In genomic region chr12:48817957-48818830, GRCh38 we compare ENCODE assay signal across 8 cellular contexts. TPM values are rescaled to one million over a fixed set of nuclear protein-coding genes. Genes with fewer than 3 reads are reported as not detected.
DNase-seq lines count a peak whose midpoint lies in the region; ATAC-seq lines count a peak whose summit lies in the region.

CACNB3 (plus strand) TSS chr12:48818496; CDS start chr12:48818930, 434 bp downstream.

- H3K4me3 ChIP-seq in naive thymus-derived CD4-positive, alpha-beta T cell (ENCODE audit: low read length): peak within 1 kb of the TSS; percentile 73

- in situ Hi-C loops in Caki2 (cut with HindIII; ENCODE audit: low pct_unique_long_range_greater_than_20kb, low sequenced_read_pairs): no loop called here

- ATAC-seq in HG02852 (IDR thresholded peaks at IDR 0.05; ENCODE audit: unreplicated experiment) (peak; percentile 39), esophagus mucosa (peak; percentile 22)
- peak; percentile 75 for ATAC-seq in naive thymus-derived CD4-positive, alpha-beta T cell

- POLR2A ChIA-PET in naive thymus-derived CD4-positive, alpha-beta T cell (lab: Charles Lee): interaction anchor here (0.6 to 1.1 kb wide), 3 partner anchors 33 to 1200 kb away, joined by 3 to 4 read pairs (median 4); partner anchors contain the start of gene DDX23

- H3K27ac ChIP-seq in naive thymus-derived CD4-positive, alpha-beta T cell (ENCODE audit: low read depth, low read length): peak within 1 kb of the TSS; percentile 31

- H3K27me3 Mint-ChIP-seq in naive thymus-derived CD4-positive, alpha-beta T cell: peaks cover 0 to 37% (median 5%) of the 10 kb centered on the region in 5 donors

- CTCF ChIA-PET in naive thymus-derived CD4-positive, alpha-beta T cell (lab: Charles Lee): interaction anchor here (0.5 to 0.6 kb wide), 2 partner anchors 23 to 54 kb away, joined by 3 read pairs; no protein-coding TSS in a partner anchor

- H3K9me3 Mint-ChIP-seq in naive thymus-derived CD4-positive, alpha-beta T cell: no peaks in the 10 kb centered on the region

- peak within 1 kb of the TSS; percentile 83 to 95 (median 90) for H3K4me3 Mint-ChIP-seq in naive thymus-derived CD4-positive, alpha-beta T cell

- H3K9me3 ChIP-seq in naive thymus-derived CD4-positive, alpha-beta T cell (ENCODE audit: control insufficient read depth in 2 of 3, low read length in 3 of 3): no peaks in the 10 kb centered on the region

- H3K4me1 Mint-ChIP-seq in naive thymus-derived CD4-positive, alpha-beta T cell: peaks cover 18 to 39% (median 31%) of the 10 kb centered on the region in 7 donors

- peaks cover 7 to 19% of the 10 kb centered on the region in 2 donors for H3K4me1 ChIP-seq in naive thymus-derived CD4-positive, alpha-beta T cell (ENCODE audit: control insufficient read depth in 2 of 2, insufficient read depth in 2 of 2, low read length in 2 of 2)

- H3K27ac Mint-ChIP-seq in naive thymus-derived CD4-positive, alpha-beta T cell: peak within 1 kb of the TSS in 8 of 9 donors; percentile 14 to 86 (median 50)

- H3K36me3 Mint-ChIP-seq in naive thymus-derived CD4-positive, alpha-beta T cell: peaks cover 0 to 3% (median 0%) of the 10 kb centered on the region in 5 donors

- intact Hi-C loops in naive thymus-derived CD4-positive, alpha-beta T cell (cut with micrococcal nuclease): loop anchor here (1.0 to 5.0 kb wide), 4 partner anchors 35 to 200 kb away; partner anchors contain the start of genes KANSL2 (in 2 of the 2), DDX23 (in 1 of the 2) and PRKAG1 (in 1 of the 2)

- DNase-seq in Caki2 (ENCODE audit: low read depth) (peak; percentile 66), NOMO-1 treated with DMSO at 0.1 percent for 48 hours (lab: John Stamatoyannopoulos, UW; ENCODE audit: unreplicated experiment) (peak; percentile 9), NAMALWA (ENCODE audit: low spot score) (no peak)
- DNase-seq in activated T-cell treated with anti-CD3 and anti-CD28 coated beads, Interleukin-2, amount 50 U/mL, for 1 hour: peak; percentile 82
- DNase-seq in naive thymus-derived CD4-positive, alpha-beta T cell: peak; percentile 56 to 83 (median 73)
- DNase-seq in stimulated activated CD8-positive, alpha-beta memory T cell treated with anti-CD3 and anti-CD28 coated beads, Interleukin-7, amount 100 ng/mL, for 48 hours (ENCODE audit: extremely low read depth in 1 of 2, low read depth in 1 of 2): peak; percentile 47 to 64

- no peaks in the 10 kb centered on the region for H3K27me3 ChIP-seq in naive thymus-derived CD4-positive, alpha-beta T cell (ENCODE audit: control insufficient read depth in 2 of 2, insufficient read depth in 2 of 2, low read length in 2 of 2)

- H3K36me3 ChIP-seq in naive thymus-derived CD4-positive, alpha-beta T cell (ENCODE audit: control insufficient read depth in 2 of 3, insufficient read depth in 3 of 3, low read length in 3 of 3): no peaks in the 10 kb centered on the region

RNA-seq across cellular contexts. Expression of gene CACNB3, which starts in this region (rescaled TPM):
- total RNA-seq in Caki2 (2014; rRNA removed; shearing (Covaris generic); ENCODE audit: low replicate concordance): 27.9 and 32.8 TPM in 2 replicates
- total RNA-seq in esophagus mucosa: 28.8 TPM
- 10 to 100 TPM in 1 of 5 experiments, 1 to 10 TPM in 4; 2.2 to 14.7 (median 5.5) TPM for total RNA-seq in naive thymus-derived CD4-positive, alpha-beta T cell
- 1 to 10 TPM in 1 of 2 donors, under 1 TPM in 1; 0.89 to 1.5 TPM for polyA plus RNA-seq in naive thymus-derived CD4-positive, alpha-beta T cell

Comparison
In these comparisons a context has a peak if more than half of its experiments do, and no peak if none do; other contexts are left out.
1. ATAC-seq: peak in every context shown above with its lines; median percentile 75 in naive thymus-derived CD4-positive, alpha-beta T cell; 39 in HG02852; 22 in esophagus mucosa.